In the genomic region with DNA sequence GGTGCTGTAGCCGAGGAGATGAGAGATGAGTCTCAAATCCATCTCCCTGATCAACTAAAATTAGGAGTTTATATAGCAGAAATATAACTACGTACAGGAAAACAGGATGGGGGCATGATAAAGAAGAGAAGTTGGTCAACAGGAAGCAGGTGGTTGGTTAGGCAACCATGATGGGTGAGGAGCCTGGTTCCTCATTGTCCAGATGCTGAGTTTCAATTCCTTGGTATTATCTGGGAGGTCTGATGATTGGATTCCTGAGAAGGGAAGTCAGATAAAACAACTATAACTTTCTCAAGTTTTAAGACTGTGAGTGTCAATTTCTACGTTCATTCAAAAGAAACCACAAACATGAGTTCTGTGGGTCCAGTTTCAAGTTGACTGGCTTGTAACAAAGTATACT, we compare ENCODE assay signal across 24 cellular contexts.
"Had no signal": no experiment of that assay in that cellular context is flagged by ENCODE, and none has a peak within 500 bp of the region (broad histone marks: within the 10 kb centered on the region; RNA-seq: fewer than 3 reads in every experiment).

No MANE protein-coding gene starts in this region.

- DNase-seq: activated B cell treated with CpG ODN at 0.5 μM for 24 hours; activated CD4-positive, alpha-beta T cell treated with anti-CD3 and anti-CD28 coated beads for 1 hour; activated CD4-positive, alpha-beta T cell treated with anti-CD3 and anti-CD28 coated beads, Interleukin-2, amount 10 ng/mL, durations not matched to agents 24 days and 14 days; activated CD4-positive, alpha-beta T cell treated with anti-CD3 and anti-CD28 coated beads, Interleukin-2, amount 50 U/mL, for 48 hours; activated CD8-positive, alpha-beta memory T cell treated with anti-CD3 and anti-CD28 coated beads, Interleukin-2, amount 10 ng/mL, durations not matched to agents 7 days and 5 days; activated effector memory CD4-positive, alpha-beta T cell treated with anti-CD3 and anti-CD28 coated beads, Interleukin-2, amount 50 U/mL, for 16 hours; activated naive CD4-positive, alpha-beta T cell treated with Interleukin-2 at 50 U/mL for 16 hours; activated naive CD8-positive, alpha-beta T cell treated with anti-CD3 and anti-CD28 coated beads, Interleukin-2, amount 50 U/mL, for 24 hours; activated T-cell treated with anti-CD3 and anti-CD28 coated beads, Interleukin-2, amount 50 U/mL, for 24 hours; amniotic stem cell; body of pancreas; KG1; MM.1S; NCI-H1105; NCI-H1436; NCI-H1694 treated with DMSO at 0.1 percent for 48 hours; NCI-H2029 treated with DMSO at 0.1 percent for 48 hours; NCI-H345; NCI-H510A; NCI-H526 treated with DMSO at 0.1 percent for 48 hours; NCI-H82; PC-9; SHP77 treated with DMSO at 0.1 percent for 48 hours had no signal

- ATAC-seq: activated CD8-positive, alpha-beta memory T cell treated with anti-CD3 and anti-CD28 coated beads, Interleukin-2, amount 10 ng/mL, durations not matched to agents 7 days and 5 days; activated naive CD4-positive, alpha-beta T cell treated with anti-CD3 and anti-CD28 coated beads, Interleukin-2, amount 50 U/mL, for 72 hours; activated naive CD8-positive, alpha-beta T cell treated with anti-CD3 and anti-CD28 coated beads, Interleukin-2, amount 50 U/mL, for 24 hours; body of pancreas had no signal
